In genomic region chr11:747176-748006, GRCh38 we compare ENCODE assay signal across 8 cellular contexts. TPM values are rescaled to one million over a fixed set of nuclear protein-coding genes. Genes with fewer than 3 reads are reported as not detected.
A peak's percentile ranks its signal among the peaks of the same experiment; 100 is the strongest.
DNase-seq lines count a peak whose midpoint lies in the region; ATAC-seq, FAIRE-seq and TF ChIP-seq lines count a peak whose summit lies in the region.

Gene TALDO1, plus strand, starts transcription at chr11:747464. Its CDS starts 18 bp downstream, at chr11:747482.

- H3K4me1 ChIP-seq in right atrium auricular region (peaks cover 0 to 32% of the 10 kb centered on the region in 2 donors), rectal smooth muscle tissue (ENCODE audit: control insufficient read depth, insufficient read depth, low read length) (peaks cover 6% of the 10 kb centered on the region), vagina (peaks cover 36% of the 10 kb centered on the region)

- H3K4me3 Mint-ChIP-seq in T-helper 1 cell treated with Interleukin-12 subunit alpha and Interleukin-12 subunit beta and Interleukin-4 antibody, amounts not matched to agents 30 μg/mL and 1 μg/mL, for 36 hours, result peak within 1 kb of the TSS; percentile 86

- TF ChIP-seq CTCF in right atrium auricular region (IDR thresholded peaks at IDR 0.05) (peak in 1 of 2 donors; percentile 43), vagina (IDR thresholded peaks at IDR 0.05) (no peak)

- H3K27ac ChIP-seq in angular gyrus (ENCODE audit: low read depth, low read length) (peak within 1 kb of the TSS; percentile 94), right atrium auricular region (peak within 1 kb of the TSS; percentile 86 to 90), rectal smooth muscle tissue (ENCODE audit: low read depth, low read length) (peak within 1 kb of the TSS; percentile 61), vagina (peak within 1 kb of the TSS; percentile 74)

- no peaks in the 10 kb centered on the region for H3K9me3 Mint-ChIP-seq in T-helper 1 cell treated with Interleukin-12 subunit alpha and Interleukin-12 subunit beta and Interleukin-4 antibody, amounts not matched to agents 30 μg/mL and 1 μg/mL, for 36 hours

- H3K27me3 ChIP-seq in right atrium auricular region (no peaks in the 10 kb centered on the region), rectal smooth muscle tissue (ENCODE audit: control insufficient read depth, insufficient read depth, low read length) (no peaks in the 10 kb centered on the region), vagina (no peaks in the 10 kb centered on the region)

- H3K27me3 Mint-ChIP-seq in T-helper 1 cell treated with Interleukin-12 subunit alpha and Interleukin-12 subunit beta and Interleukin-4 antibody, amounts not matched to agents 30 μg/mL and 1 μg/mL, for 36 hours (ENCODE audit: low read depth), result no peaks in the 10 kb centered on the region

- H3K36me3 Mint-ChIP-seq in T-helper 1 cell treated with Interleukin-12 subunit alpha and Interleukin-12 subunit beta and Interleukin-4 antibody, amounts not matched to agents 30 μg/mL and 1 μg/mL, for 36 hours (ENCODE audit: low read depth), result no peaks in the 10 kb centered on the region

- peak within 1 kb of the TSS; percentile 67 to 97 for H3K4me3 ChIP-seq in right atrium auricular region
- H3K4me3 ChIP-seq in rectal smooth muscle tissue (ENCODE audit: low read length), result peak within 1 kb of the TSS; percentile 86
- H3K4me3 ChIP-seq in vagina, result peak within 1 kb of the TSS; percentile 91 to 99

- peak within 1 kb of the TSS; percentile 12 for H3K9ac ChIP-seq in rectal smooth muscle tissue (ENCODE audit: low read length)

- peaks cover 17% of the 10 kb centered on the region for H3K4me1 Mint-ChIP-seq in T-helper 1 cell treated with Interleukin-12 subunit alpha and Interleukin-12 subunit beta and Interleukin-4 antibody, amounts not matched to agents 30 μg/mL and 1 μg/mL, for 36 hours (ENCODE audit: low read depth)

- peak; percentile 98 for DNase-seq in GM12892 (ENCODE audit: insufficient read length)
- DNase-seq in NCI-H1417 treated with DMSO at 0.1 percent for 48 hours (lab: John Stamatoyannopoulos, UW), result peak; percentile 39
- DNase-seq in right atrium auricular region (ENCODE audit: low spot score), result peak; percentile 88
- DNase-seq in vagina (ENCODE audit: extremely low spot score in 2 of 2), result no peak

- ATAC-seq in HG02763 (IDR thresholded peaks at IDR 0.05; ENCODE audit: unreplicated experiment), result peak; percentile 86

- H3K36me3 ChIP-seq in right atrium auricular region (no peaks in the 10 kb centered on the region), rectal smooth muscle tissue (ENCODE audit: control insufficient read depth, insufficient read depth, low read length) (no peaks in the 10 kb centered on the region), vagina (no peaks in the 10 kb centered on the region)

- intact Hi-C loops in vagina (cut with DNase I), result no loop called here

- peak within 1 kb of the TSS; percentile 82 for H3K27ac Mint-ChIP-seq in T-helper 1 cell treated with Interleukin-12 subunit alpha and Interleukin-12 subunit beta and Interleukin-4 antibody, amounts not matched to agents 30 μg/mL and 1 μg/mL, for 36 hours

- H3K9me3 ChIP-seq in right atrium auricular region, result no peaks in the 10 kb centered on the region
- H3K9me3 ChIP-seq in vagina, result no peaks in the 10 kb centered on the region

- TF ChIP-seq POLR2A in GM12892 (IDR thresholded peaks at IDR 0.05; ENCODE audit: low read depth, low read length) (peak; percentile 68), vagina (IDR thresholded peaks at IDR 0.05) (peak in 1 of 2 donors; percentile 37)

- FAIRE-seq in GM12892 (lab: Jason Lieb, UNC), result peak; percentile 99

RNA-seq across cellular contexts. Expression of gene TALDO1, which starts in this region (rescaled TPM):
- polyA plus RNA-seq in GM12892 (2012; ENCODE audit: missing spikeins), result 113 TPM
- total RNA-seq in right atrium auricular region (100 to 1,000 TPM in 1 of 2 donors, 10 to 100 TPM in 1; 90.3 to 111 TPM), vagina (158 TPM)

Comparison
In these comparisons a context has a peak if more than half of its experiments do, and no peak if none do; other contexts are left out.
1. DNase-seq: peak in GM12892 (single experiment), NCI-H1417 treated with DMSO at 0.1 percent for 48 hours (single experiment) and right atrium auricular region (single experiment); none in vagina (0 of 2).
2. Peak in every context shown above with its lines, with median percentiles within 50 percentile points of each other: H3K27ac ChIP-seq and H3K4me3 ChIP-seq.